Comparison of ENCODE assay signal across 10 cellular contexts in the genomic region with DNA sequence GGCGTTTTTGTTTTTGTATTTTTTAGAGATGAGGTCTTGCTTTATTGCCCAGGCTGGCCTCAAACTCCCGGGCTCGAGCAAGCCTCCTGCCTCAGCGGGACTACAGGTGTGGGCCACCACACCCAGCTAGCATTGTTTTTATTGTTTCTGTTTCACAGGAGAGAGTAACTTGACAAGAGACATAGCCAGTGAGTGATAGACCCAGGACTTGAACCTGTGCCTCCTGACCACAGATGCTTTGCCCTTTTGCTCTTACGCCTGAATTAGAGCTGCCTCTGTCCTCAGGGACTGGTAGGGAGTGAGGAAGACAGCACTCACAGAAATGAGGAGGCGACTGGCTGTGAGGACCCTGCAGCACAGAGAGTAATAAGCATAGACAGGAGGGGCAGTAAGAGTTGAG. TPM values are rescaled to one million over a fixed set of nuclear protein-coding genes. Genes with fewer than 3 reads are reported as not detected.
A peak's percentile ranks its signal among the peaks of the same experiment; 100 is the strongest.
DNase-seq lines count a peak whose midpoint lies in the region; ATAC-seq lines count a peak whose summit lies in the region.
"Had no signal": no experiment of that assay in that cellular context is flagged by ENCODE, and none has a peak within 500 bp of the region (broad histone marks: within the 10 kb centered on the region; RNA-seq: fewer than 3 reads in every experiment).

No MANE protein-coding gene starts in this region.

- H3K27ac ChIP-seq in substantia nigra (ENCODE audit: low read depth, low read length, poor library complexity, severe bottlenecking), result peak overlapping the region; percentile 60
- H3K27ac ChIP-seq in SJCRH30, result no peak overlapping the region

- H3K27me3 Mint-ChIP-seq in immature natural killer cell (ENCODE audit: low read depth in 3 of 3), result peaks cover 20 to 52% (median 32%) of the 10 kb centered on the region in 3 donors

- H3K27me3 ChIP-seq in SJCRH30, result no peaks in the 10 kb centered on the region

- H3K4me3 ChIP-seq in SJCRH30, result no peak overlapping the region

- H3K36me3 ChIP-seq in SJCRH30, result no peaks in the 10 kb centered on the region

- H3K27ac Mint-ChIP-seq in immature natural killer cell, result peak overlapping the region; percentile 98 to 100 (median 100)

- no peaks in the 10 kb centered on the region for H3K9me3 ChIP-seq in SJCRH30 (replicated peaks)

- peaks cover 94 to 100% of the 10 kb centered on the region in 2 donors for H3K4me1 Mint-ChIP-seq in immature natural killer cell

- no peak for ATAC-seq in HG02588 (IDR thresholded peaks at IDR 0.05; ENCODE audit: unreplicated experiment)
- ATAC-seq: HCT116 had no signal

- peaks cover 9% of the 10 kb centered on the region for H3K4me1 ChIP-seq in SJCRH30

- peak overlapping the region; percentile 89 to 98 (median 97) for H3K4me3 Mint-ChIP-seq in immature natural killer cell

- H3K9me3 Mint-ChIP-seq in immature natural killer cell, result no peaks in the 10 kb centered on the region

- DNase-seq in activated CD4-positive, alpha-beta T cell treated with anti-CD3 and anti-CD28 coated beads for 48 hours, result peak; percentile 41
- no peak for DNase-seq in activated CD4-positive, alpha-beta T cell treated with anti-CD3 and anti-CD28 coated beads for 1 hour
- DNase-seq in activated CD4-positive, alpha-beta T cell treated with anti-CD3 and anti-CD28 coated beads, Interleukin-2, amount 50 U/mL, for 48 hours, result peak; percentile 23 to 36
- DNase-seq in immature natural killer cell (peak in 1 of 3 donors; percentile 39), substantia nigra (lab: John Stamatoyannopoulos, UW) (no peak), NCI-H1048 (lab: John Stamatoyannopoulos, UW) (no peak), SJCRH30 (no peak)
- DNase-seq: NCI-H1694 had no signal

- peaks cover 6 to 28% (median 14%) of the 10 kb centered on the region in 3 donors for H3K36me3 Mint-ChIP-seq in immature natural killer cell

RNA-seq across cellular contexts. Expression of a gene that starts 2.3 kb away (rescaled TPM):
- polyA plus RNA-seq in immature natural killer cell, result 100 to 1,000 TPM in 1 of 3 donors, 10 to 100 TPM in 2; 56.8 to 135 (median 76.3) TPM
- 27.1 and 31.5 TPM in 2 replicates for total RNA-seq in SJCRH30 (2014; rRNA removed; shearing (Covaris generic))

Comparison
In these comparisons a context has a peak if more than half of its experiments do, and no peak if none do; other contexts are left out.
1. DNase-seq: peak in activated CD4-positive, alpha-beta T cell treated with anti-CD3 and anti-CD28 coated beads for 48 hours (single experiment) and activated CD4-positive, alpha-beta T cell treated with anti-CD3 and anti-CD28 coated beads, Interleukin-2, amount 50 U/mL, for 48 hours (2 of 2); none in activated CD4-positive, alpha-beta T cell treated with anti-CD3 and anti-CD28 coated beads for 1 hour (single experiment), substantia nigra (0 of 49), NCI-H1048 (single experiment) and SJCRH30 (0 of 2).